In the genomic region with DNA sequence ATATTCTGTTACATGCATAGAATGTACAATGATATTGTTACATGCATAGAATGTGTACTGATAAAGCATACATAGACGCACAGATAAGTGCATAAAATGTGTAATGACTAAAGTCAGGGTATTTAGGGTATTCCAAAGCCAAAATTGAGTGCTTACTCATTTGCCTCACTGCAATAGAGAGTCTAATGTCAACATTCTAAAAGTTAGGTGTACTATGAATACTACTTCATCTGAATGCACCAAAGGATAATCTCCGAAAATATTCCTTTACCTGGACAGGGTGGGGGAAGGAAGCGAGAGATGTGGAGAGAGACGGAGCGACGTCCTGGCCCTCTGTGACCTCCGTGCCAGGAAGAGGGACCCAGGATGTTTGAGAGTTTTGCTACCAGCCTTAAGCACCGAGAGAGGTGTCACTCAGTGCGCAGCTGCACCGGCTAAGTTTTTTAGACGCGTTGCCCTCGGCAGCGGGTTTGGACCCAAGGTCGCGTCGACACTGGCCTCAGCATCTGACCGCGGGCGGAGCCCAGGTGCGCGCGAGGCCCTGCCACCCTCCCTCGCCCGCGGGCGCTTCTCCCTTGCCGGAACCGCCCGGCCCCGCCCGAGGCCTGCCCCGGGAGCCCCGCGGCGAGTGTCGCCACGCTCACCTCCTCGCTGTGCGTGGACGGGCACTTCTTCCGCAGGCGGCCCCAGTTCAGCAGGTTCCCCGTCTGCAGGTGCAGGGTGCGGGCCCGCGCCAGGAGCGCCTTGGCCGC, we compare ENCODE assay signal across 1 cellular context.
TF ChIP-seq lines count a peak whose summit lies in the region.

No MANE protein-coding gene starts in this region.

TF ChIP-seq in K562, 482 proteins besides CTCF, POLR2A, EP300 and RAD21 (continued from another document):
- no peak for TF ChIP-seq CEBPG (CRISPR knock-in tag; IDR thresholded peaks at IDR 0.05)
- no peak for TF ChIP-seq CEBPG (tag; conservative IDR thresholded peaks at IDR 0.05 in 1 of 2, IDR thresholded peaks at IDR 0.05 in 1 of 2)
- TF ChIP-seq, protein P1, sequence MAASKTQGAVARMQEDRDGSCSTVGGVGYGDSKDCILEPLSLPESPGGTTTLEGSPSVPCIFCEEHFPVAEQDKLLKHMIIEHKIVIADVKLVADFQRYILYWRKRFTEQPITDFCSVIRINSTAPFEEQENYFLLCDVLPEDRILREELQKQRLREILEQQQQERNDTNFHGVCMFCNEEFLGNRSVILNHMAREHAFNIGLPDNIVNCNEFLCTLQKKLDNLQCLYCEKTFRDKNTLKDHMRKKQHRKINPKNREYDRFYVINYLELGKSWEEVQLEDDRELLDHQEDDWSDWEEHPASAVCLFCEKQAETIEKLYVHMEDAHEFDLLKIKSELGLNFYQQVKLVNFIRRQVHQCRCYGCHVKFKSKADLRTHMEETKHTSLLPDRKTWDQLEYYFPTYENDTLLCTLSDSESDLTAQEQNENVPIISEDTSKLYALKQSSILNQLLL (CRISPR knock-in tag; IDR thresholded peaks at IDR 0.05; ENCODE audit: borderline replicate concordance): no peak
- TF ChIP-seq BCL6 (CRISPR knock-in tag; IDR thresholded peaks at IDR 0.05): no peak
- TF ChIP-seq EWSR1 (IDR thresholded peaks at IDR 0.05; ENCODE audit: borderline replicate concordance, low read depth, partially characterized antibody): no peak
- TF ChIP-seq, protein P2, sequence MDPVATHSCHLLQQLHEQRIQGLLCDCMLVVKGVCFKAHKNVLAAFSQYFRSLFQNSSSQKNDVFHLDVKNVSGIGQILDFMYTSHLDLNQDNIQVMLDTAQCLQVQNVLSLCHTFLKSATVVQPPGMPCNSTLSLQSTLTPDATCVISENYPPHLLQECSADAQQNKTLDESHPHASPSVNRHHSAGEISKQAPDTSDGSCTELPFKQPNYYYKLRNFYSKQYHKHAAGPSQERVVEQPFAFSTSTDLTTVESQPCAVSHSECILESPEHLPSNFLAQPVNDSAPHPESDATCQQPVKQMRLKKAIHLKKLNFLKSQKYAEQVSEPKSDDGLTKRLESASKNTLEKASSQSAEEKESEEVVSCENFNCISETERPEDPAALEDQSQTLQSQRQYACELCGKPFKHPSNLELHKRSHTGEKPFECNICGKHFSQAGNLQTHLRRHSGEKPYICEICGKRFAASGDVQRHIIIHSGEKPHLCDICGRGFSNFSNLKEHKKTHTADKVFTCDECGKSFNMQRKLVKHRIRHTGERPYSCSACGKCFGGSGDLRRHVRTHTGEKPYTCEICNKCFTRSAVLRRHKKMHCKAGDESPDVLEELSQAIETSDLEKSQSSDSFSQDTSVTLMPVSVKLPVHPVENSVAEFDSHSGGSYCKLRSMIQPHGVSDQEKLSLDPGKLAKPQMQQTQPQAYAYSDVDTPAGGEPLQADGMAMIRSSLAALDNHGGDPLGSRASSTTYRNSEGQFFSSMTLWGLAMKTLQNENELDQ (CRISPR knock-in tag; IDR thresholded peaks at IDR 0.05; ENCODE audit: borderline replicate concordance): no peak
- no peak for TF ChIP-seq TAF9B (IDR thresholded peaks at IDR 0.05; ENCODE audit: partially characterized antibody)
- TF ChIP-seq SIN3A (IDR thresholded peaks at IDR 0.05; ENCODE audit: borderline replicate concordance in 2 of 2, control insufficient read depth in 1 of 2, low read depth in 2 of 2, low read length in 2 of 2): peak in 1 of 2 experiments; percentile 18; a peak in 2 of 4 replicates
- TF ChIP-seq ZC3H8 (IDR thresholded peaks at IDR 0.05): no peak
- no peak for TF ChIP-seq HNRNPLL (IDR thresholded peaks at IDR 0.05; ENCODE audit: low read depth, low read length, poor library complexity, severe bottlenecking)
- TF ChIP-seq, protein P3, sequence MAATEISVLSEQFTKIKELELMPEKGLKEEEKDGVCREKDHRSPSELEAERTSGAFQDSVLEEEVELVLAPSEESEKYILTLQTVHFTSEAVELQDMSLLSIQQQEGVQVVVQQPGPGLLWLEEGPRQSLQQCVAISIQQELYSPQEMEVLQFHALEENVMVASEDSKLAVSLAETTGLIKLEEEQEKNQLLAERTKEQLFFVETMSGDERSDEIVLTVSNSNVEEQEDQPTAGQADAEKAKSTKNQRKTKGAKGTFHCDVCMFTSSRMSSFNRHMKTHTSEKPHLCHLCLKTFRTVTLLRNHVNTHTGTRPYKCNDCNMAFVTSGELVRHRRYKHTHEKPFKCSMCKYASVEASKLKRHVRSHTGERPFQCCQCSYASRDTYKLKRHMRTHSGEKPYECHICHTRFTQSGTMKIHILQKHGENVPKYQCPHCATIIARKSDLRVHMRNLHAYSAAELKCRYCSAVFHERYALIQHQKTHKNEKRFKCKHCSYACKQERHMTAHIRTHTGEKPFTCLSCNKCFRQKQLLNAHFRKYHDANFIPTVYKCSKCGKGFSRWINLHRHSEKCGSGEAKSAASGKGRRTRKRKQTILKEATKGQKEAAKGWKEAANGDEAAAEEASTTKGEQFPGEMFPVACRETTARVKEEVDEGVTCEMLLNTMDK (IDR thresholded peaks at IDR 0.05; ENCODE audit: borderline replicate concordance, insufficient read depth, low read depth, low read length, poor library complexity, severe bottlenecking): no peak
- no peak for TF ChIP-seq ZBTB1 (CRISPR knock-in tag; IDR thresholded peaks at IDR 0.05; ENCODE audit: borderline replicate concordance, low read depth)
- TF ChIP-seq EP400 (IDR thresholded peaks at IDR 0.05): no peak
- no peak for TF ChIP-seq FOXP1 (CRISPR knock-in tag; IDR thresholded peaks at IDR 0.05)
- TF ChIP-seq ZNF79 (CRISPR knock-in tag; IDR thresholded peaks at IDR 0.05; ENCODE audit: low read depth): no peak
- no peak for TF ChIP-seq NFIX (CRISPR knock-in tag; IDR thresholded peaks at IDR 0.05; ENCODE audit: low read depth)
- TF ChIP-seq CC2D1A (IDR thresholded peaks at IDR 0.05): no peak
- no peak for TF ChIP-seq RFX1 (IDR thresholded peaks at IDR 0.05)
- TF ChIP-seq NONO (IDR thresholded peaks at IDR 0.05; ENCODE audit: low read depth in 2 of 2, low read length in 1 of 2): peak in 1 of 2 experiments; percentile 26; a peak in 1 of 4 replicates
- TF ChIP-seq, protein P4, sequence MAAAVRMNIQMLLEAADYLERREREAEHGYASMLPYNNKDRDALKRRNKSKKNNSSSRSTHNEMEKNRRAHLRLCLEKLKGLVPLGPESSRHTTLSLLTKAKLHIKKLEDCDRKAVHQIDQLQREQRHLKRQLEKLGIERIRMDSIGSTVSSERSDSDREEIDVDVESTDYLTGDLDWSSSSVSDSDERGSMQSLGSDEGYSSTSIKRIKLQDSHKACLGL (CRISPR knock-in tag; IDR thresholded peaks at IDR 0.05; ENCODE audit: borderline replicate concordance, poor library complexity, severe bottlenecking): no peak
- 0 out of 2 replicates have a peak, but pooled peaks have one; percentile 5 for TF ChIP-seq CREM (IDR thresholded peaks at IDR 0.05; ENCODE audit: low read depth)
- no peak for TF ChIP-seq HSF4 (CRISPR knock-in tag; IDR thresholded peaks at IDR 0.05; ENCODE audit: borderline replicate concordance)
- peak; percentile 69 for TF ChIP-seq ZFX (CRISPR knock-in tag; IDR thresholded peaks at IDR 0.05)
- no peak for TF ChIP-seq CBX1 (IDR thresholded peaks at IDR 0.05; ENCODE audit: low read depth)
- no peak for TF ChIP-seq PHB (CRISPR knock-in tag; IDR thresholded peaks at IDR 0.05)
- TF ChIP-seq SRSF3 (IDR thresholded peaks at IDR 0.05; ENCODE audit: insufficient read depth, low read length): 0 out of 2 replicates have a peak, but pooled peaks have one; percentile 45
- TF ChIP-seq ZNF134 (CRISPR knock-in tag; conservative IDR thresholded peaks at IDR 0.05): no peak
- TF ChIP-seq ZNF431 (CRISPR knock-in tag; IDR thresholded peaks at IDR 0.05): no peak
- TF ChIP-seq ZC3H4 (CRISPR knock-in tag; IDR thresholded peaks at IDR 0.05; ENCODE audit: borderline replicate concordance): no peak
- TF ChIP-seq ZNF143 (CRISPR knock-in tag; IDR thresholded peaks at IDR 0.05): no peak
- no peak for TF ChIP-seq SRSF1 (IDR thresholded peaks at IDR 0.05; ENCODE audit: low read depth, low read length)
